Comparison of ENCODE assay signal across 28 cellular contexts in the genomic region with DNA sequence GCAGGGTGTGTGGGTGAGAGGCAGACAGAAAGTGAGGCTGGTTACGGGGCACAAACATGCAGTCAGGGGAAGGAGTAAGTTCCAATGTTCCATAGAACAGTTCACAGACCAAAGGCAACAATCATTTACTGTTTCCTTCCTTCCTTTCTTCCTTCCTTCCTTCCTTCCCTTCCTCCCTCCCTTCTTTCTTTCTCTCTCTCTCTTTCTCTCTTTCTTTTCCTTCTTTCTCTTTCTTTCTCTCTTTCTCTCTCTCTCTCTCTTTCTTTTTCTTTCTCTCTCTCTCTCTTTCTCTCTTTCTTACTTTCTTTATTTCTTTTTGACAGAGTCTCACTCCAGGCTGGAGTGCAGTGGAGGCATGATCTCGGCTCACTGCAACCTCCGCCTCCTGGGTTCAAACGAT.
"Had no signal": no experiment of that assay in that cellular context is flagged by ENCODE, and none has a peak within 500 bp of the region (broad histone marks: within the 10 kb centered on the region; RNA-seq: fewer than 3 reads in every experiment).

No MANE protein-coding gene starts in this region.

- ATAC-seq: left colon; left lung; lower lobe of right lung; naive thymus-derived CD8-positive, alpha-beta T cell; pancreas; right cardiac atrium; sciatic nerve; stimulated activated effector memory CD8-positive, alpha-beta T cell treated with anti-CD3 and anti-CD28 coated beads, Interleukin-12 subunit alpha, Interleukin-12 subunit beta, amount 100 ng/mL, for 72 hours had no signal

- DNase-seq: left colon; lower lobe of right lung; mammary epithelial cell; mesenchymal stem cell; naive thymus-derived CD8-positive, alpha-beta T cell; nucleus accumbens; retina; right cardiac atrium; stimulated activated CD4-positive, alpha-beta T cell treated with anti-CD3 and anti-CD28 coated beads, Interleukin-12 subunit alpha, Interleukin-12 subunit beta, amount 100 ng/mL, for 4 hours; stimulated activated CD4-positive, alpha-beta T cell treated with anti-CD3 and anti-CD28 coated beads, Interleukin-15, amount 100 ng/mL, for 24 hours; stimulated activated CD4-positive, alpha-beta T cell treated with anti-CD3 and anti-CD28 coated beads, Interleukin-4, amount 100 ng/mL, for 24 hours; stimulated activated naive CD4-positive, alpha-beta T cell; stomach; testis; thyroid gland; transverse colon; upper lobe of left lung had no signal

- H3K4me1 ChIP-seq: pancreas had no signal

- H3K27me3 ChIP-seq: testis, thyroid gland, vagina had no signal

- H3K27ac ChIP-seq: hepatocyte, left lung, lower lobe of right lung, pancreas, prostate gland, skin epidermis, stomach, testis, thyroid gland, transverse colon, upper lobe of left lung, vagina had no signal

- H3K36me3 Mint-ChIP-seq: naive thymus-derived CD8-positive, alpha-beta T cell; stimulated activated effector memory CD8-positive, alpha-beta T cell treated with anti-CD3 and anti-CD28 coated beads, Interleukin-12 subunit alpha, Interleukin-12 subunit beta, amount 100 ng/mL, for 72 hours had no signal

- H3K4me3 ChIP-seq: hepatocyte, left lung, lower lobe of right lung, pancreas, prostate gland, skin epidermis, stomach, testis, thyroid gland, transverse colon, upper lobe of left lung, vagina had no signal

- FAIRE-seq: keratinocyte, pancreas had no signal

- H3K4me2 ChIP-seq: hepatocyte had no signal

- H3K4me1 Mint-ChIP-seq: nephron; neural crest cell; stimulated activated effector memory CD8-positive, alpha-beta T cell treated with anti-CD3 and anti-CD28 coated beads, Interleukin-12 subunit alpha, Interleukin-12 subunit beta, amount 100 ng/mL, for 72 hours had no signal

- H3K9me3 ChIP-seq: left lung, lower lobe of right lung, pancreas, prostate gland, stomach, testis, thyroid gland, transverse colon, upper lobe of left lung, vagina had no signal

- H3K9me3 Mint-ChIP-seq: naive thymus-derived CD8-positive, alpha-beta T cell; nephron; neural crest cell; stimulated activated effector memory CD8-positive, alpha-beta T cell treated with anti-CD3 and anti-CD28 coated beads, Interleukin-12 subunit alpha, Interleukin-12 subunit beta, amount 100 ng/mL, for 72 hours had no signal

- H3K27ac Mint-ChIP-seq: nephron; stimulated activated effector memory CD8-positive, alpha-beta T cell treated with anti-CD3 and anti-CD28 coated beads, Interleukin-12 subunit alpha, Interleukin-12 subunit beta, amount 100 ng/mL, for 72 hours had no signal

- H3K4me3 Mint-ChIP-seq: naive thymus-derived CD8-positive, alpha-beta T cell; nephron; neural crest cell; stimulated activated effector memory CD8-positive, alpha-beta T cell treated with anti-CD3 and anti-CD28 coated beads, Interleukin-12 subunit alpha, Interleukin-12 subunit beta, amount 100 ng/mL, for 72 hours had no signal

- H3K36me3 ChIP-seq: left lung, lower lobe of right lung, pancreas, prostate gland, stomach, thyroid gland, transverse colon, upper lobe of left lung, vagina had no signal
